1 cellular context compared by ENCODE assay signal in the genomic region with DNA sequence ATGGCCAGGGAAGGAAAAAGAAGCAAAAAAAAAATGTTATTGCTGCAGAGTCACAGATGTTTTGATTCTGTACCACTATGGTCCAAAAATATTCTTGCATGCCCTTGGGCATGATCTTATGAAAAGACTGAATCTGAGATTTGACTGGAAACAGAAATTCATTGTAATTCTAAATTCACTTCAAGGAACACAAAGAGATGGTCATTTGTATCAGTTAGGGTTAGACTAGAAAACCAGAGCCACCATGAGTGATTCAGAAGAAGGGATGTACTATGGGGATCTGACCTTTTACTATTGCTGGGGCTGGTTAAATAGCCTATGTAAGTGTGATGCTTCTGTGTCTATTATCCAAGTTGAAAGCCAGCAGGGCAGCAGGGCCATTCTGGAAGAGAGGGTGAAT.
TF ChIP-seq lines count a peak whose summit lies in the region.

No MANE protein-coding gene starts in this region.

TF ChIP-seq in neural cell, 6 proteins besides CTCF, POLR2A, EP300 and RAD21:
- TF ChIP-seq, protein P1, sequence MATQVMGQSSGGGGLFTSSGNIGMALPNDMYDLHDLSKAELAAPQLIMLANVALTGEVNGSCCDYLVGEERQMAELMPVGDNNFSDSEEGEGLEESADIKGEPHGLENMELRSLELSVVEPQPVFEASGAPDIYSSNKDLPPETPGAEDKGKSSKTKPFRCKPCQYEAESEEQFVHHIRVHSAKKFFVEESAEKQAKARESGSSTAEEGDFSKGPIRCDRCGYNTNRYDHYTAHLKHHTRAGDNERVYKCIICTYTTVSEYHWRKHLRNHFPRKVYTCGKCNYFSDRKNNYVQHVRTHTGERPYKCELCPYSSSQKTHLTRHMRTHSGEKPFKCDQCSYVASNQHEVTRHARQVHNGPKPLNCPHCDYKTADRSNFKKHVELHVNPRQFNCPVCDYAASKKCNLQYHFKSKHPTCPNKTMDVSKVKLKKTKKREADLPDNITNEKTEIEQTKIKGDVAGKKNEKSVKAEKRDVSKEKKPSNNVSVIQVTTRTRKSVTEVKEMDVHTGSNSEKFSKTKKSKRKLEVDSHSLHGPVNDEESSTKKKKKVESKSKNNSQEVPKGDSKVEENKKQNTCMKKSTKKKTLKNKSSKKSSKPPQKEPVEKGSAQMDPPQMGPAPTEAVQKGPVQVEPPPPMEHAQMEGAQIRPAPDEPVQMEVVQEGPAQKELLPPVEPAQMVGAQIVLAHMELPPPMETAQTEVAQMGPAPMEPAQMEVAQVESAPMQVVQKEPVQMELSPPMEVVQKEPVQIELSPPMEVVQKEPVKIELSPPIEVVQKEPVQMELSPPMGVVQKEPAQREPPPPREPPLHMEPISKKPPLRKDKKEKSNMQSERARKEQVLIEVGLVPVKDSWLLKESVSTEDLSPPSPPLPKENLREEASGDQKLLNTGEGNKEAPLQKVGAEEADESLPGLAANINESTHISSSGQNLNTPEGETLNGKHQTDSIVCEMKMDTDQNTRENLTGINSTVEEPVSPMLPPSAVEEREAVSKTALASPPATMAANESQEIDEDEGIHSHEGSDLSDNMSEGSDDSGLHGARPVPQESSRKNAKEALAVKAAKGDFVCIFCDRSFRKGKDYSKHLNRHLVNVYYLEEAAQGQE (IDR thresholded peaks at IDR 0.05; ENCODE audit: borderline replicate concordance): no peak
- TF ChIP-seq MXI1 (conservative IDR thresholded peaks at IDR 0.05; ENCODE audit: poor library complexity, severe bottlenecking): no peak
- TF ChIP-seq SMC3 (conservative IDR thresholded peaks at IDR 0.05; ENCODE audit: poor library complexity): no peak
- TF ChIP-seq EZH2 (IDR thresholded peaks at IDR 0.05; ENCODE audit: borderline replicate concordance, insufficient read depth, low read length, poor library complexity, severe bottlenecking): no peak
- TF ChIP-seq TAF1 (IDR thresholded peaks at IDR 0.05; ENCODE audit: low read depth): no peak
- TF ChIP-seq POLR2AphosphoS5 (IDR thresholded peaks at IDR 0.05): no peak
